ENCODE assay signal across 1 cellular context in genomic region chr14:34912182-34912581, GRCh38.
TF ChIP-seq lines count a peak whose summit lies in the region.

No MANE protein-coding gene starts in this region.

TF ChIP-seq in HepG2, 621 proteins besides CTCF, POLR2A, EP300 and RAD21 (continued from another document):
- TF ChIP-seq ZNF574 (CRISPR knock-in tag; IDR thresholded peaks at IDR 0.05) (no peak), HMG20B (CRISPR knock-in tag; conservative IDR thresholded peaks at IDR 0.05) (no peak)
TF ChIP-seq in HepG2: peak in this region for 3.
